1 cellular context compared by ENCODE assay signal in genomic region chr11:3404076-3404925, GRCh38.
TF ChIP-seq lines count a peak whose summit lies in the region.

No MANE protein-coding gene starts in this region.

TF ChIP-seq in GM12878, 131 proteins besides CTCF, POLR2A, EP300 and RAD21:
- TF ChIP-seq SPI1 (IDR thresholded peaks at IDR 0.05; ENCODE audit: borderline replicate concordance, insufficient read depth, low read depth, low read length), result peak; percentile 72; the same call in 1 of the 2 replicates
